In genomic region chr17:60677308-60678117, GRCh38 we compare ENCODE assay signal across 8 cellular contexts. TPM values are rescaled to one million over a fixed set of nuclear protein-coding genes. Genes with fewer than 3 reads are reported as not detected.
A peak's percentile ranks its signal among the peaks of the same experiment; 100 is the strongest.
DNase-seq lines count a peak whose midpoint lies in the region; ATAC-seq and TF ChIP-seq lines count a peak whose summit lies in the region.

Gene BCAS3, plus strand, starts transcription at chr17:60677851.

- H2BK5ac ChIP-seq in mesendoderm (ENCODE audit: low read length): no peak within 1 kb of the TSS

- no peak within 1 kb of the TSS for H3K18ac ChIP-seq in mesendoderm (ENCODE audit: low read length)

- H3K9me3 Mint-ChIP-seq in endodermal cell: no peaks in the 10 kb centered on the region

- no peak within 1 kb of the TSS for H4K5ac ChIP-seq in mesendoderm (ENCODE audit: low read length)

- no peak for TF ChIP-seq CTCF in endodermal cell (conservative IDR thresholded peaks at IDR 0.05)

- H3K27me3 ChIP-seq in endodermal cell (ENCODE audit: control insufficient read depth, insufficient read depth, low read length, poor library complexity, severe bottlenecking) (no peaks in the 10 kb centered on the region), mesendoderm (ENCODE audit: insufficient read depth, low read length, poor library complexity) (no peaks in the 10 kb centered on the region)

- ATAC-seq in GM21360 (IDR thresholded peaks at IDR 0.05; ENCODE audit: unreplicated experiment): peak; percentile 96

- H3K79me2 ChIP-seq in mesendoderm (ENCODE audit: control insufficient read depth, insufficient read depth, low read length): no peaks in the 10 kb centered on the region

- no peak within 1 kb of the TSS for H2BK120ac ChIP-seq in mesendoderm (ENCODE audit: low read depth, low read length)

- peaks cover 10% of the 10 kb centered on the region for H3K4me1 Mint-ChIP-seq in endodermal cell

- no peaks in the 10 kb centered on the region for H3K9me3 ChIP-seq in endodermal cell (ENCODE audit: control insufficient read depth, low read length)

- H3K4ac ChIP-seq in mesendoderm (ENCODE audit: low read depth, low read length): no peak within 1 kb of the TSS

- H3K56ac ChIP-seq in mesendoderm (ENCODE audit: low read length): peak within 1 kb of the TSS; percentile 90

- 0 to 1% methylated on average over 21 to 51 of the region's 51 CpGs for WGBS in endodermal cell (ENCODE audit: insufficient coverage in 1 of 2, insufficient read length in 1 of 2), 2 experiments
- no CpG with 5 or more reads among the region's 51 CpGs for WGBS in mesendoderm (ENCODE audit: extremely low coverage, insufficient coverage, low lambda C conversion rate)

- H2AK5ac ChIP-seq in mesendoderm (ENCODE audit: low read length): no peak within 1 kb of the TSS

- H4K8ac ChIP-seq in mesendoderm (ENCODE audit: low read depth, low read length): no peak within 1 kb of the TSS

- H3K4me2 ChIP-seq in mesendoderm (ENCODE audit: low read length): peak within 1 kb of the TSS; percentile 68

- DNase-seq in COLO668 (lab: John Stamatoyannopoulos, UW; ENCODE audit: unreplicated experiment): peak; percentile 91
- DNase-seq in HT1080 (ENCODE audit: low read depth): peak; percentile 99
- DNase-seq in NOMO-1 treated with DMSO at 0.1 percent for 48 hours (lab: John Stamatoyannopoulos, UW; ENCODE audit: unreplicated experiment): peak; percentile 98
- DNase-seq in activated CD8-positive, alpha-beta memory T cell treated with anti-CD3 and anti-CD28 coated beads for 48 hours (ENCODE audit: low read depth in 2 of 3, low spot score in 2 of 3): peak; percentile 67 to 90 (median 88)
- peak; percentile 100 for DNase-seq in endodermal cell
- peak; percentile 100 for DNase-seq in mesendoderm
- DNase-seq in stimulated activated CD8-positive, alpha-beta memory T cell treated with anti-CD3 and anti-CD28 coated beads, Interleukin-15, amount 100 ng/mL, for 1 hour (ENCODE audit: low read depth): peak; percentile 92

- no peak within 1 kb of the TSS for H3K23ac ChIP-seq in mesendoderm (ENCODE audit: low read length)

- H3K9ac ChIP-seq in endodermal cell (ENCODE audit: extremely low read depth, low read length, poor library complexity, severe bottlenecking) (peak within 1 kb of the TSS; percentile 72), mesendoderm (ENCODE audit: low read length) (peak within 1 kb of the TSS; percentile 64)

- no peaks in the 10 kb centered on the region for H3K36me3 ChIP-seq in endodermal cell (ENCODE audit: control insufficient read depth, insufficient read depth, low read length)
- no peaks in the 10 kb centered on the region for H3K36me3 ChIP-seq in mesendoderm (ENCODE audit: control insufficient read depth, insufficient read depth, low read length)

- peak within 1 kb of the TSS; percentile 93 for H3K4me3 ChIP-seq in endodermal cell (ENCODE audit: low read length)
- H3K4me3 ChIP-seq in mesendoderm (ENCODE audit: low read length): peak within 1 kb of the TSS; percentile 85

- H3K4me1 ChIP-seq in endodermal cell (ENCODE audit: control insufficient read depth, insufficient read depth, low read length): no peaks in the 10 kb centered on the region
- peaks cover 2% of the 10 kb centered on the region for H3K4me1 ChIP-seq in mesendoderm (ENCODE audit: control insufficient read depth, low read depth, low read length)

- H3K36me3 Mint-ChIP-seq in endodermal cell (ENCODE audit: low read depth): peaks cover 3% of the 10 kb centered on the region

- no peaks in the 10 kb centered on the region for H3K27me3 Mint-ChIP-seq in endodermal cell (ENCODE audit: insufficient read depth)

- H3K27ac ChIP-seq in endodermal cell (ENCODE audit: low read depth, low read length) (no peak within 1 kb of the TSS), mesendoderm (ENCODE audit: low read depth, low read length) (no peak within 1 kb of the TSS)

- peak within 1 kb of the TSS; percentile 100 for H3K27ac Mint-ChIP-seq in endodermal cell

- H3K4me3 Mint-ChIP-seq in endodermal cell: peak within 1 kb of the TSS; percentile 93

- H3K79me1 ChIP-seq in mesendoderm (ENCODE audit: low read length): no peaks in the 10 kb centered on the region

- H2BK15ac ChIP-seq in mesendoderm (replicated peaks; ENCODE audit: low read depth): no peak within 1 kb of the TSS

RNA-seq across cellular contexts. Expression of gene BCAS3, which starts in this region (rescaled TPM):
- 2.3 and 8.0 TPM in 2 replicates for total RNA-seq in HT1080 (2014; rRNA removed; shearing (Covaris generic))
- polyA plus RNA-seq in HT1080 (2015; cell fraction: cytosol; rRNA removed): 3.8 and 4.0 TPM in 2 replicates
- polyA plus RNA-seq in HT1080 (2015; cell fraction: nucleus; rRNA removed): 6.8 and 10.5 TPM in 2 replicates
- 10 to 100 TPM; 28.0 to 37.7 TPM for total RNA-seq in endodermal cell
- polyA plus RNA-seq in endodermal cell (2013, experiment 1 of 2): 14.5 TPM
- 15.7 TPM for polyA plus RNA-seq in endodermal cell (2013, experiment 2 of 2)
- polyA plus RNA-seq in mesendoderm (2013, experiment 1 of 2): 6.4 TPM
- polyA plus RNA-seq in mesendoderm (2013, experiment 2 of 2): 7.1 TPM
